ENCODE assay signal across 18 cellular contexts in genomic region chr2:227536445-227536844, GRCh38.
DNase-seq lines count a peak whose midpoint lies in the region; ATAC-seq, FAIRE-seq and TF ChIP-seq lines count a peak whose summit lies in the region.
"Had no signal": no experiment of that assay in that cellular context is flagged by ENCODE, and none has a peak within 500 bp of the region (broad histone marks: within the 10 kb centered on the region; RNA-seq: fewer than 3 reads in every experiment).

No MANE protein-coding gene starts in this region.

- no peak overlapping the region for H3K27ac ChIP-seq in SK-N-SH (ENCODE audit: low read depth in 2 of 2, low read length in 1 of 2)
- H3K27ac ChIP-seq in K562 (ENCODE audit: extremely low read depth, low read depth, low read length): no peak overlapping the region
- H3K27ac ChIP-seq: parathyroid adenoma, transverse colon had no signal

- WGBS in SK-N-SH (ENCODE audit: low lambda C conversion rate): 54% methylated on average over 2 of the region's 2 CpGs
- 73% methylated on average over 2 of the region's 2 CpGs for WGBS in K562 (ENCODE audit: insufficient coverage, low coverage, missing lambda C conversion rate)

- ATAC-seq in SK-N-SH treated with all-trans-retinoic acid at 6 μM for 48 hours (no peak), K562 (no peak), mucosa of descending colon (no peak)
- ATAC-seq: CD8-positive, alpha-beta T cell; natural killer cell; Panc1 had no signal

- H3K4me1 ChIP-seq in SK-N-SH (ENCODE audit: control insufficient read depth in 1 of 2, insufficient read depth in 2 of 2, low read depth in 1 of 2, low read length in 1 of 2) (no peaks in the 10 kb centered on the region; a peak in 1 of 4 replicates), K562 (replicated peaks in 1 of 2; ENCODE audit: control insufficient read depth in 2 of 2, insufficient read depth in 2 of 2, low read length in 2 of 2) (no peaks in the 10 kb centered on the region), mucosa of descending colon (ENCODE audit: low read depth) (no peaks in the 10 kb centered on the region)
- H3K4me1 ChIP-seq: parathyroid adenoma, transverse colon had no signal

- TF ChIP-seq RAD21 in SK-N-SH (IDR thresholded peaks at IDR 0.05; ENCODE audit: low read length) (no peak), K562 (CRISPR knock-in tag; conservative IDR thresholded peaks at IDR 0.05 in 1 of 2, IDR thresholded peaks at IDR 0.05 in 1 of 2) (no peak)

- peaks cover 7% of the 10 kb centered on the region for H3F3A ChIP-seq in SK-N-SH (replicated peaks; ENCODE audit: insufficient read depth)

- H2AFZ ChIP-seq in SK-N-SH (ENCODE audit: low read depth): no peak overlapping the region
- no peak overlapping the region for H2AFZ ChIP-seq in K562 (ENCODE audit: low read depth, low read length)
- H2AFZ ChIP-seq: parathyroid adenoma had no signal

- intact Hi-C loops in K562 (cut with micrococcal nuclease): no loop called here
- intact Hi-C loops in mucosa of descending colon (cut with DNase I, micrococcal nuclease): no loop called here

- peak; percentile 25 for DNase-seq in SK-N-SH
- peak; percentile 55 for DNase-seq in NCI-H2029 (lab: John Stamatoyannopoulos, UW)
- DNase-seq in K562 (ENCODE audit: extremely low read depth in 1 of 4, low spot score in 3 of 4): peak in 1 of 4 experiments; percentile 5
- DNase-seq in pons (ENCODE audit: low spot score): peak; percentile 30
- DNase-seq in HCEC 1CT: no peak
- no peak for DNase-seq in mucosa of descending colon
- DNase-seq in SIG-M5 treated with dmso at 0.1 percent for 504 hours (lab: John Stamatoyannopoulos, UW; ENCODE audit: unreplicated experiment): no peak
- DNase-seq: activated CD4-positive, alpha-beta T cell treated with anti-CD3 and anti-CD28 coated beads for 1 hour; CD8-positive, alpha-beta T cell; mammary epithelial cell; natural killer cell; NCI-H187; transverse colon had no signal

- POLR2A ChIA-PET in SK-N-SH (lab: Yijun Ruan, JAX): no interaction called here
- POLR2A ChIA-PET in K562 (lab: Yijun Ruan, JAX): no interaction called here

- in situ Hi-C loops in K562 (cut with MboI): no loop called here

- CTCF ChIA-PET in SK-N-SH (lab: Yijun Ruan, JAX): interaction anchor here (1.1 kb wide), 1 partner anchor 10 kb away, joined by 3 read pairs; no protein-coding TSS in a partner anchor
- CTCF ChIA-PET in K562 (lab: Yijun Ruan, JAX; ENCODE audit: low intra/inter-chr PET ratio): no interaction called here

- H3K36me3 ChIP-seq in SK-N-SH (replicated peaks in 1 of 2; ENCODE audit: control insufficient read depth in 1 of 2, insufficient read depth in 2 of 2, low read length in 1 of 2): peaks cover 69 to 88% of the 10 kb centered on the region in 2 experiments
- H3K36me3 ChIP-seq in K562 (ENCODE audit: control insufficient read depth, insufficient read depth, low read length): peaks cover 56% of the 10 kb centered on the region
- H3K36me3 ChIP-seq in mucosa of descending colon (ENCODE audit: low read depth): no peaks in the 10 kb centered on the region

- H3K4me2 ChIP-seq in SK-N-SH (no peak overlapping the region), K562 (ENCODE audit: insufficient read depth, low read length) (no peak overlapping the region)

- TF ChIP-seq CTCF in SK-N-SH (IDR thresholded peaks at IDR 0.05) (no peak), K562 (IDR thresholded peaks at IDR 0.05 in 2 of 3, conservative IDR thresholded peaks at IDR 0.05 in 1 of 3; ENCODE audit: insufficient read depth in 2 of 3, low read depth in 1 of 3, low read length in 3 of 3) (no peak), mucosa of descending colon (IDR thresholded peaks at IDR 0.05) (no peak)

- H4K20me1 ChIP-seq in SK-N-SH (ENCODE audit: insufficient read depth) (no peaks in the 10 kb centered on the region), K562 (replicated peaks; ENCODE audit: control insufficient read depth, insufficient read depth, low read length) (no peaks in the 10 kb centered on the region)

- H3K79me2 ChIP-seq in SK-N-SH (ENCODE audit: insufficient read depth) (peaks cover 24% of the 10 kb centered on the region), K562 (ENCODE audit: control insufficient read depth, insufficient read depth, low read length) (no peaks in the 10 kb centered on the region)

- FAIRE-seq in K562 (lab: Jason Lieb, UNC): no peak
- FAIRE-seq: endothelial cell of umbilical vein, keratinocyte had no signal

- no peaks in the 10 kb centered on the region for H3K9me1 ChIP-seq in K562 (ENCODE audit: control insufficient read depth, insufficient read depth, low read length)

- H3K9me2 ChIP-seq in SK-N-SH: no peaks in the 10 kb centered on the region

- H3K27me3 ChIP-seq in SK-N-SH (ENCODE audit: insufficient read depth): no peaks in the 10 kb centered on the region
- no peaks in the 10 kb centered on the region for H3K27me3 ChIP-seq in K562 (ENCODE audit: control insufficient read depth in 2 of 2, insufficient read depth in 2 of 2, low read length in 2 of 2)
- H3K27me3 ChIP-seq: transverse colon had no signal

- H3K4me3 ChIP-seq in SK-N-SH (ENCODE audit: low read depth in 2 of 2, low read length in 1 of 2) (no peak overlapping the region), K562 (no peak overlapping the region), mucosa of descending colon (no peak overlapping the region)
- H3K4me3 ChIP-seq: transverse colon had no signal

- BruUV-seq in K562 (replicated peaks; lab: Mats Ljungman, UMichigan): no TSS peak

- H3K9me3 ChIP-seq in SK-N-SH (peaks cover 9% of the 10 kb centered on the region; the same call in 1 of the 2 replicates), K562 (replicated peaks; ENCODE audit: control insufficient read depth, insufficient read depth, low read depth, low read length) (no peaks in the 10 kb centered on the region), mucosa of descending colon (no peaks in the 10 kb centered on the region)

- TF ChIP-seq POLR2A in K562 (conservative IDR thresholded peaks at IDR 0.05): no peak

- H3K9ac ChIP-seq in SK-N-SH (no peak overlapping the region), K562 (ENCODE audit: insufficient read depth in 1 of 2, low read depth in 2 of 2, low read length in 2 of 2) (no peak overlapping the region)
- H3K9ac ChIP-seq: parathyroid adenoma had no signal

- TF ChIP-seq EP300 in SK-N-SH (IDR thresholded peaks at IDR 0.05; ENCODE audit: borderline replicate concordance in 1 of 2, low read depth in 1 of 2, low read length in 1 of 2) (no peak), K562 (IDR thresholded peaks at IDR 0.05; ENCODE audit: low read length) (no peak)

TF ChIP-seq in SK-N-SH, 30 proteins besides CTCF, POLR2A, EP300 and RAD21 (continues in another document):
- TF ChIP-seq RCOR1 (IDR thresholded peaks at IDR 0.05; ENCODE audit: low read length) (no peak), NFIC (IDR thresholded peaks at IDR 0.05; ENCODE audit: borderline replicate concordance) (no peak), IRF3 (IDR thresholded peaks at IDR 0.05; ENCODE audit: low read depth, low read length) (no peak)

TF ChIP-seq in SK-N-SH treated with all-trans-retinoic acid at 6 μM for 48 hours, 23 proteins besides CTCF, POLR2A, EP300 and RAD21 (continues in another document):
- no peak for TF ChIP-seq ZC3H10 (CRISPR knock-in tag; IDR thresholded peaks at IDR 0.05)
- no peak for TF ChIP-seq CREB5 (CRISPR knock-in tag; IDR thresholded peaks at IDR 0.05; ENCODE audit: low read depth)

TF ChIP-seq in K562, 482 proteins besides CTCF, POLR2A, EP300 and RAD21:
- peak; percentile 70 for TF ChIP-seq NFIC (IDR thresholded peaks at IDR 0.05)
- TF ChIP-seq SNIP1 (IDR thresholded peaks at IDR 0.05; ENCODE audit: low read depth): no peak
- TF ChIP-seq COPS2 (conservative IDR thresholded peaks at IDR 0.05): no peak
- no peak for TF ChIP-seq MYBL2 (IDR thresholded peaks at IDR 0.05; ENCODE audit: low read depth)
- no peak for TF ChIP-seq MYBL2 (CRISPR knock-in tag; IDR thresholded peaks at IDR 0.05; ENCODE audit: borderline replicate concordance)
- TF ChIP-seq KLF1 (tag; IDR thresholded peaks at IDR 0.05): no peak
- no peak for TF ChIP-seq ETV5 (CRISPR knock-in tag; IDR thresholded peaks at IDR 0.05; ENCODE audit: low read depth)
- TF ChIP-seq ZFPM2 (CRISPR knock-in tag; IDR thresholded peaks at IDR 0.05): no peak

Comparison
In these comparisons a context has a peak if more than half of its experiments do, and no peak if none do; other contexts are left out.
1. DNase-seq: peak in SK-N-SH (single experiment), NCI-H2029 (single experiment) and pons (single experiment); none in HCEC 1CT (single experiment), mucosa of descending colon (0 of 3) and SIG-M5 treated with dmso at 0.1 percent for 504 hours (single experiment).
2. Of the 27 proteins assayed by ChIP-seq in both K562 and SK-N-SH: peak only in K562: NFIC; only in SK-N-SH: none; in both: none; in neither: 26.